1 cellular context compared by ENCODE assay signal in the genomic region with DNA sequence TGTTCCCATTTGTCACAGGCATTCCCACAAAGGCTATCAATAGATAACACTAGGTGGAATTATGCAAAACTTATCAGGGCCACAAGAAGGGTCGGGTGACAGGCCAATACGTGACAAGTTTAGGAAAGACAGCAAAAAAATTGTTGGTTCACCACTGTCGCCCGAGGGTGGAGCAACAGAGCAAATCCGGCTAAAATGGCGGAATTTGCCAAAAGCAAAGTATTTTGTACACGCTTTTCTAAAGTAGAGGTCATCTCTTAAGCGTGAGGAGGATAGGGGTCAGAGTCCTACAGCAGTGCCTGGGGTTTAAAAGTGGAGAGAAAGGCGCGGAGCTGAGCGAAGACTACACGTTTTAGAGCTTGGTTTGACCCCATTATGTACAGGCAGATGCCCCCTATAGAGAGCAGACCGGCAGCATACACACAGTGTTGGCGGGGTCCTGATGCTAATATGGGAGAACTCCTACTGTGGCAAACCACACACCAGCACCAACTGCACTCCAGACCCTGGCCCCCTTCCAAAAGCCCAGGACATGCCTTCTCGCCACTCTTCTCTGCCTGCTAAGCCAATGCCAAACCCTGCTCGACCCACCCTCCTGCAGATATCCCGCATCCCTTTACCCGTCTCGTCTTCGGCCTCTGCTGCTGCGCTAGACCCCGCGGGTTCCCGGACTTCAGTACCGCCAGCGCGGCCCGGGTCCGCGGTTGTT.
TF ChIP-seq lines count a peak whose summit lies in the region.

No MANE protein-coding gene starts in this region.

TF ChIP-seq in WTC11, 78 proteins besides CTCF, POLR2A, EP300 and RAD21 (continued from another document):
- TF ChIP-seq, protein P1, sequence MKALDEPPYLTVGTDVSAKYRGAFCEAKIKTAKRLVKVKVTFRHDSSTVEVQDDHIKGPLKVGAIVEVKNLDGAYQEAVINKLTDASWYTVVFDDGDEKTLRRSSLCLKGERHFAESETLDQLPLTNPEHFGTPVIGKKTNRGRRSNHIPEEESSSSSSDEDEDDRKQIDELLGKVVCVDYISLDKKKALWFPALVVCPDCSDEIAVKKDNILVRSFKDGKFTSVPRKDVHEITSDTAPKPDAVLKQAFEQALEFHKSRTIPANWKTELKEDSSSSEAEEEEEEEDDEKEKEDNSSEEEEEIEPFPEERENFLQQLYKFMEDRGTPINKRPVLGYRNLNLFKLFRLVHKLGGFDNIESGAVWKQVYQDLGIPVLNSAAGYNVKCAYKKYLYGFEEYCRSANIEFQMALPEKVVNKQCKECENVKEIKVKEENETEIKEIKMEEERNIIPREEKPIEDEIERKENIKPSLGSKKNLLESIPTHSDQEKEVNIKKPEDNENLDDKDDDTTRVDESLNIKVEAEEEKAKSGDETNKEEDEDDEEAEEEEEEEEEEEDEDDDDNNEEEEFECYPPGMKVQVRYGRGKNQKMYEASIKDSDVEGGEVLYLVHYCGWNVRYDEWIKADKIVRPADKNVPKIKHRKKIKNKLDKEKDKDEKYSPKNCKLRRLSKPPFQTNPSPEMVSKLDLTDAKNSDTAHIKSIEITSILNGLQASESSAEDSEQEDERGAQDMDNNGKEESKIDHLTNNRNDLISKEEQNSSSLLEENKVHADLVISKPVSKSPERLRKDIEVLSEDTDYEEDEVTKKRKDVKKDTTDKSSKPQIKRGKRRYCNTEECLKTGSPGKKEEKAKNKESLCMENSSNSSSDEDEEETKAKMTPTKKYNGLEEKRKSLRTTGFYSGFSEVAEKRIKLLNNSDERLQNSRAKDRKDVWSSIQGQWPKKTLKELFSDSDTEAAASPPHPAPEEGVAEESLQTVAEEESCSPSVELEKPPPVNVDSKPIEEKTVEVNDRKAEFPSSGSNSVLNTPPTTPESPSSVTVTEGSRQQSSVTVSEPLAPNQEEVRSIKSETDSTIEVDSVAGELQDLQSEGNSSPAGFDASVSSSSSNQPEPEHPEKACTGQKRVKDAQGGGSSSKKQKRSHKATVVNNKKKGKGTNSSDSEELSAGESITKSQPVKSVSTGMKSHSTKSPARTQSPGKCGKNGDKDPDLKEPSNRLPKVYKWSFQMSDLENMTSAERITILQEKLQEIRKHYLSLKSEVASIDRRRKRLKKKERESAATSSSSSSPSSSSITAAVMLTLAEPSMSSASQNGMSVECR (CRISPR knock-in tag; IDR thresholded peaks at IDR 0.05; ENCODE audit: borderline replicate concordance) = no peak
- TF ChIP-seq ZNF671 (CRISPR knock-in tag; IDR thresholded peaks at IDR 0.05) (no peak), MLX (CRISPR knock-in tag; IDR thresholded peaks at IDR 0.05) (no peak), ZNF532 (CRISPR knock-in tag; IDR thresholded peaks at IDR 0.05; ENCODE audit: borderline replicate concordance) (no peak), HMGA2 (CRISPR knock-in tag; IDR thresholded peaks at IDR 0.05) (no peak), CREM (CRISPR knock-in tag; IDR thresholded peaks at IDR 0.05) (no peak)
- TF ChIP-seq, protein P2, sequence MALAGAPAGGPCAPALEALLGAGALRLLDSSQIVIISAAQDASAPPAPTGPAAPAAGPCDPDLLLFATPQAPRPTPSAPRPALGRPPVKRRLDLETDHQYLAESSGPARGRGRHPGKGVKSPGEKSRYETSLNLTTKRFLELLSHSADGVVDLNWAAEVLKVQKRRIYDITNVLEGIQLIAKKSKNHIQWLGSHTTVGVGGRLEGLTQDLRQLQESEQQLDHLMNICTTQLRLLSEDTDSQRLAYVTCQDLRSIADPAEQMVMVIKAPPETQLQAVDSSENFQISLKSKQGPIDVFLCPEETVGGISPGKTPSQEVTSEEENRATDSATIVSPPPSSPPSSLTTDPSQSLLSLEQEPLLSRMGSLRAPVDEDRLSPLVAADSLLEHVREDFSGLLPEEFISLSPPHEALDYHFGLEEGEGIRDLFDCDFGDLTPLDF (CRISPR knock-in tag; IDR thresholded peaks at IDR 0.05) = no peak
